In genomic region chr10:95327367-95327766, GRCh38 we compare ENCODE assay signal across 11 cellular contexts. TPM values are rescaled to one million over a fixed set of nuclear protein-coding genes. Genes with fewer than 3 reads are reported as not detected.
DNase-seq lines count a peak whose midpoint lies in the region; ATAC-seq, FAIRE-seq and TF ChIP-seq lines count a peak whose summit lies in the region.
"Had no signal": no experiment of that assay in that cellular context is flagged by ENCODE, and none has a peak within 500 bp of the region (broad histone marks: within the 10 kb centered on the region; RNA-seq: fewer than 3 reads in every experiment).

No MANE protein-coding gene starts in this region.

- H3K4me1 ChIP-seq in A673 (ENCODE audit: insufficient read depth, low read length, poor library complexity, severe bottlenecking) (no peaks in the 10 kb centered on the region), HepG2 (ENCODE audit: insufficient read depth, low read length) (peaks cover 28% of the 10 kb centered on the region)

- TF ChIP-seq POLR2A in HepG2 (IDR thresholded peaks at IDR 0.05; ENCODE audit: insufficient read depth in 1 of 2, low read depth in 2 of 2, low read length in 2 of 2): no peak

- no peak overlapping the region for H3K4me3 Mint-ChIP-seq in activated T-helper 17 cell treated with anti-CD3 and anti-CD28 coated beads, Interleukin-2, amount 50 U/mL, for 72 hours

- intact Hi-C loops in A673 (cut with micrococcal nuclease; ENCODE audit: unreplicated experiment): no loop called here
- intact Hi-C loops in HepG2 (cut with micrococcal nuclease; ENCODE audit: unreplicated experiment): no loop called here

- no peaks in the 10 kb centered on the region for H4K20me1 ChIP-seq in HepG2 (ENCODE audit: insufficient read depth, low read length)

- H3K4me3 ChIP-seq in A673 (ENCODE audit: low read depth, low read length, poor library complexity, severe bottlenecking): no peak overlapping the region
- H3K4me3 ChIP-seq in brain microvascular endothelial cell (ENCODE audit: low read depth, low read length): no peak overlapping the region
- H3K4me3 ChIP-seq in HepG2 (replicated peaks in 1 of 3; ENCODE audit: insufficient read depth in 1 of 3, low read depth in 2 of 3, low read length in 3 of 3): no peak overlapping the region
- H3K4me3 ChIP-seq: SJSA1 had no signal

- H3K36me3 ChIP-seq in A673 (ENCODE audit: insufficient read depth, low read length, poor library complexity, severe bottlenecking) (no peaks in the 10 kb centered on the region), brain microvascular endothelial cell (replicated peaks) (no peaks in the 10 kb centered on the region), HepG2 (replicated peaks in 1 of 2; ENCODE audit: control insufficient read depth in 1 of 2, insufficient read depth in 2 of 2, low read length in 2 of 2) (peaks cover 3 to 34% of the 10 kb centered on the region in 2 experiments)
- H3K36me3 ChIP-seq: SJSA1 had no signal

- H3K27ac Mint-ChIP-seq in activated T-helper 17 cell treated with anti-CD3 and anti-CD28 coated beads, Interleukin-2, amount 50 U/mL, for 72 hours: no peak overlapping the region

- no peak overlapping the region for H2AFZ ChIP-seq in HepG2 (ENCODE audit: low read length)

- H3K36me3 Mint-ChIP-seq in activated T-helper 17 cell treated with anti-CD3 and anti-CD28 coated beads, Interleukin-2, amount 50 U/mL, for 72 hours (ENCODE audit: low read depth): no peaks in the 10 kb centered on the region

- no peak for ATAC-seq in HepG2
- ATAC-seq in activated T-helper 17 cell treated with anti-CD3 and anti-CD28 coated beads, Interleukin-2, amount 50 U/mL, for 72 hours (replicated peaks): no peak
- no peak for ATAC-seq in HG03135 (IDR thresholded peaks at IDR 0.05; ENCODE audit: unreplicated experiment)

- H3K79me2 ChIP-seq in HepG2 (ENCODE audit: insufficient read depth, low read length): no peaks in the 10 kb centered on the region

- TF ChIP-seq CTCF in A673 (conservative IDR thresholded peaks at IDR 0.05; ENCODE audit: low read depth, low read length) (no peak), brain microvascular endothelial cell (IDR thresholded peaks at IDR 0.05; ENCODE audit: low read depth, low read length, missing control alignments) (no peak), HepG2 (CRISPR knock-in tag; IDR thresholded peaks at IDR 0.05) (no peak)

- POLR2A ChIA-PET in A673 (lab: Charles Lee; ENCODE audit: low non-redundant PET) (no interaction called here), HepG2 (lab: Yijun Ruan, JAX) (no interaction called here)

- H3K9ac ChIP-seq in HepG2 (ENCODE audit: insufficient read depth, low read depth, low read length): no peak overlapping the region

- in situ Hi-C loops in brain microvascular endothelial cell (cut with HindIII; ENCODE audit: low pct_ligation_motif_present, low sequenced_read_pairs): no loop called here
- in situ Hi-C loops in HepG2 (cut with HindIII; ENCODE audit: extremely low pct_ligation_motif_present, low pct_unique_long_range_greater_than_20kb): no loop called here

- TF ChIP-seq EP300 in HepG2 (IDR thresholded peaks at IDR 0.05; ENCODE audit: low read depth in 2 of 2, low read length in 2 of 2) (no peak), HepG2 (CRISPR knock-in tag; IDR thresholded peaks at IDR 0.05; ENCODE audit: borderline replicate concordance) (no peak)

- H3K27me3 ChIP-seq in A673 (replicated peaks; ENCODE audit: insufficient read depth, low read depth, low read length, poor library complexity) (peaks cover 7% of the 10 kb centered on the region), brain microvascular endothelial cell (replicated peaks) (no peaks in the 10 kb centered on the region), HepG2 (ENCODE audit: control insufficient read depth in 1 of 2, insufficient read depth in 2 of 2, low read length in 2 of 2) (no peaks in the 10 kb centered on the region)
- H3K27me3 ChIP-seq: SJSA1 had no signal

- peak; percentile 6 for DNase-seq in A673 (ENCODE audit: low spot score)
- peak; percentile 16 for DNase-seq in NCI-H146 treated with DMSO at 0.1 percent for 48 hours (lab: John Stamatoyannopoulos, UW; ENCODE audit: unreplicated experiment)
- peak; percentile 31 for DNase-seq in brain microvascular endothelial cell
- DNase-seq in HepG2 (ENCODE audit: low spot score): no peak
- no peak for DNase-seq in activated CD4-positive, alpha-beta T cell treated with anti-CD3 and anti-CD28 coated beads for 4 hours
- DNase-seq in NCI-H446 (lab: John Stamatoyannopoulos, UW): no peak
- DNase-seq: activated gamma-delta T cell treated with Interleukin-2 at 50 U/mL for 16 hours; stimulated activated CD4-positive, alpha-beta T cell treated with anti-CD3 and anti-CD28 coated beads, Interleukin-2, amount 100 ng/mL, for 48 hours had no signal

- H3K9me3 Mint-ChIP-seq in activated T-helper 17 cell treated with anti-CD3 and anti-CD28 coated beads, Interleukin-2, amount 50 U/mL, for 72 hours: no peaks in the 10 kb centered on the region

- H3K4me2 ChIP-seq in HepG2 (ENCODE audit: low read depth, low read length): no peak overlapping the region

- CTCF ChIA-PET in A673 (lab: Charles Lee) (no interaction called here), HepG2 (lab: Yijun Ruan, JAX; ENCODE audit: low intra/inter-chr PET ratio, low total read pairs) (no interaction called here)

- no peak for FAIRE-seq in HepG2 (lab: Jason Lieb, UNC)

- TF ChIP-seq RAD21 in HepG2 (CRISPR knock-in tag; IDR thresholded peaks at IDR 0.05): no peak

- H3K27me3 Mint-ChIP-seq in activated T-helper 17 cell treated with anti-CD3 and anti-CD28 coated beads, Interleukin-2, amount 50 U/mL, for 72 hours: no peaks in the 10 kb centered on the region

- H3K9me3 ChIP-seq in A673 (ENCODE audit: low read depth, low read length, poor library complexity, severe bottlenecking) (no peaks in the 10 kb centered on the region), HepG2 (ENCODE audit: low read length) (no peaks in the 10 kb centered on the region)
- H3K9me3 ChIP-seq: SJSA1 had no signal

- no peaks in the 10 kb centered on the region for H3K4me1 Mint-ChIP-seq in activated T-helper 17 cell treated with anti-CD3 and anti-CD28 coated beads, Interleukin-2, amount 50 U/mL, for 72 hours

- H3K27ac ChIP-seq in A673 (ENCODE audit: low read depth, low read length, poor library complexity, severe bottlenecking) (no peak overlapping the region), brain microvascular endothelial cell (no peak overlapping the region), HepG2 (ENCODE audit: extremely low read length, insufficient read depth, low read length) (no peak overlapping the region)
- H3K27ac ChIP-seq: SJSA1 had no signal

- WGBS in HepG2 (ENCODE audit: low lambda C conversion rate): 94% methylated on average over 5 of the region's 5 CpGs

- BruUV-seq in A673 (replicated peaks; lab: Mats Ljungman, UMichigan) (no TSS peak), HepG2 (replicated peaks; lab: Mats Ljungman, UMichigan) (no TSS peak)

TF ChIP-seq in HepG2, 621 proteins besides CTCF, POLR2A, EP300 and RAD21 (continues in another document):
- no peak for TF ChIP-seq ZNF224 (CRISPR knock-in tag; IDR thresholded peaks at IDR 0.05)
- TF ChIP-seq CREB1 (IDR thresholded peaks at IDR 0.05): no peak
- TF ChIP-seq CREB1 (CRISPR knock-in tag; IDR thresholded peaks at IDR 0.05): no peak
- peak; percentile 49; the same call in 1 of the 2 replicates for TF ChIP-seq ZBTB33 (CRISPR knock-in tag; IDR thresholded peaks at IDR 0.05)

RNA-seq across cellular contexts. Expression of gene PDLIM1, which starts 36.6 kb away (rescaled TPM):
- total RNA-seq in A673 (2021) (0.32 and 0.74 TPM in 2 replicates), HepG2 (2016; rRNA removed; fragmentation: Illumina TruSeq; extraction: Trizol) (123 and 183 TPM in 2 replicates)
- 60.3 and 60.8 TPM in 2 replicates for total RNA-seq in HepG2 (2016; cell fraction: cytosol; rRNA removed; fragmentation: Illumina TruSeq; extraction: Trizol; ENCODE audit: low read depth)
- total RNA-seq in HepG2 (2016; cell fraction: insoluble cytoplasmic fraction; rRNA removed; fragmentation: Illumina TruSeq; extraction: Trizol): 116 and 166 TPM in 2 replicates
- 123 and 134 TPM in 2 replicates for total RNA-seq in HepG2 (2016; cell fraction: membrane; rRNA removed; fragmentation: Illumina TruSeq; extraction: Trizol)
- 78.1 and 97.1 TPM in 2 replicates for total RNA-seq in HepG2 (2016; cell fraction: nucleus; rRNA removed; fragmentation: Illumina TruSeq; extraction: Trizol)
- 109 and 119 TPM in 2 replicates for polyA plus RNA-seq in HepG2 (2011; rRNA removed)
- 149 and 160 TPM in 2 replicates for polyA plus RNA-seq in HepG2 (2011; cell fraction: cytosol; rRNA removed)
- polyA plus RNA-seq in HepG2 (2011; cell fraction: nucleus; rRNA removed): 55.5 and 63.7 TPM in 2 replicates
- 173 and 180 TPM in 2 replicates for polyA plus RNA-seq in HepG2 (2012)
- polyA plus RNA-seq in HepG2 (2016; cell fraction: cytosol; fragmentation: Illumina TruSeq; extraction: Trizol; ENCODE audit: low read depth): 184 TPM in 2 replicates
- 383 and 451 TPM in 2 replicates for polyA plus RNA-seq in HepG2 (2016; cell fraction: insoluble cytoplasmic fraction; fragmentation: Illumina TruSeq; extraction: Trizol; ENCODE audit: low read depth)
- 281 and 307 TPM in 2 replicates for polyA plus RNA-seq in HepG2 (2016; cell fraction: membrane; fragmentation: Illumina TruSeq; extraction: Trizol; ENCODE audit: low read depth)
- 213 and 214 TPM in 2 replicates for polyA plus RNA-seq in HepG2 (2016; cell fraction: nucleus; fragmentation: Illumina TruSeq; extraction: Trizol; ENCODE audit: insufficient read depth, low read depth)
- polyA minus RNA-seq in HepG2 (2011; rRNA and poly(A)+ RNA removed; ENCODE audit: low replicate concordance): 16.6 and 146 TPM in 2 replicates
- polyA minus RNA-seq in HepG2 (2011; cell fraction: cytosol; rRNA and poly(A)+ RNA removed): 132 and 136 TPM in 2 replicates
- polyA minus RNA-seq in HepG2 (2011; cell fraction: nucleus; rRNA and poly(A)+ RNA removed): 53.7 and 70.4 TPM in 2 replicates
- 1 to 10 TPM in 1 of 2 donors, under 1 TPM in 1; 0.42 to 3.5 TPM for total RNA-seq in activated T-helper 17 cell treated with anti-CD3 and anti-CD28 coated beads, Interleukin-2, amount 50 U/mL, for 72 hours

Comparison
In these comparisons a context has a peak if more than half of its experiments do, and no peak if none do; other contexts are left out.
1. DNase-seq: peak in A673 (single experiment), NCI-H146 treated with DMSO at 0.1 percent for 48 hours (single experiment) and brain microvascular endothelial cell (single experiment); none in HepG2 (single experiment), activated CD4-positive, alpha-beta T cell treated with anti-CD3 and anti-CD28 coated beads for 4 hours (0 of 2) and NCI-H446 (0 of 2).
2. RNA of gene PDLIM1, which starts 36.6 kb away (total RNA-seq): 60.3 to 183 TPM in HepG2; 0.42 to 3.5 TPM in activated T-helper 17 cell treated with anti-CD3 and anti-CD28 coated beads, Interleukin-2, amount 50 U/mL, for 72 hours and 0.32 to 0.74 TPM in A673; every median in the first group is over 10 times any median in the second.